ENCODE assay signal across 8 cellular contexts in the genomic region with DNA sequence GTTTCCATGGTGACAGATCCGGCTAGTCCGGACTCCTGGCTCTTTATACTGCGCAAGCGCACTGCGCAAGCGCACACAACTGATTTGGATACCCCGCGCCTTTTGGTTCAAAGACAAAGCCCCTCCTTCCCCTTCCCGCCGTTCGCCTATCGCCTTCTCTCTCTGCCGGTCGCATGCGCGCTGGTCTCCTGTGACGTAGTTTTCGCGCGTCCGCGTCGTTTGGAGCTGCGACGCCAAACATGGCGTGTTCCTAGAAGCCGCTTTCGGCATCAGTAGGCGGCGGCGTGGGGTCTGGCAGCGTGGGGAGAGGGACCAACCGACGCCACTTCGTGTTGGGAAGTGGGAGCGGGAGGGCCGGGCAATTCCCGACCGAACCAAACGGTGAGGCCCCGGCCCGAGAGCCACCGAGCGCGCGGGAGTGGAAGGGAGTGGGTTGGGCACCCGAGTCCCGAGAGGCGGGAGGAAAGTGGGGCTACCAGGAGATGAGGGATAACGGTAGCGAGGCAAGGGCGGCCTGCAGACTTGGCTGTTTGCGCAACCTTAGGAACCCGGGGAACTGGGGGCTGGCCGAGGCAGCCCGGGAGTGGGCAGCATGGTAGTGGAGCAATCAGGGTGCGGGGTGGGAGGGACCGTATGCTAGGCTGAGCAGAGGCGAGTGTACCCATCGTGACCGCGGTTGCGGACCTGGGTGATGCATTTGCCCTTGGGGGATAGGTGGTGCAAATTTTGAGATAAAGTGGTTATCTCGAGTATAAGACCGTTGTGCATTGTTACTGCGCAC. TPM values are rescaled to one million over a fixed set of nuclear protein-coding genes. Genes with fewer than 3 reads are reported as not detected.
DNase-seq lines count a peak whose midpoint lies in the region; ATAC-seq and TF ChIP-seq lines count a peak whose summit lies in the region.

IPO11 (plus strand) TSS at position 215 of the 781 bp plus-strand sequence. CDS start 24,517 bp downstream, outside the sequence.

- no peaks in the 10 kb centered on the region for H3K36me3 ChIP-seq in smooth muscle cell (ENCODE audit: low read depth)

- no peaks in the 10 kb centered on the region for H3K27me3 ChIP-seq in smooth muscle cell (ENCODE audit: low read depth)

- H3K27me3 Mint-ChIP-seq in activated B cell treated with CpG ODN at 0.5 μM for 24 hours, result no peaks in the 10 kb centered on the region

- H3K9me3 ChIP-seq in smooth muscle cell (replicated peaks; ENCODE audit: low read depth), result no peaks in the 10 kb centered on the region

- ATAC-seq in HG03196 (IDR thresholded peaks at IDR 0.05; ENCODE audit: unreplicated experiment), result peak; percentile 97
- ATAC-seq in activated B cell treated with CpG ODN at 0.5 μM for 24 hours (ENCODE audit: low read depth), result peak; percentile 94

- H3K4me3 ChIP-seq in smooth muscle cell, result peak within 1 kb of the TSS; percentile 89

- peak within 1 kb of the TSS; percentile 93 for H2AFZ ChIP-seq in smooth muscle cell (ENCODE audit: low read depth)

- H3F3A ChIP-seq in smooth muscle cell (ENCODE audit: low read depth), result no peaks in the 10 kb centered on the region

- peak within 1 kb of the TSS; percentile 96 for H3K4me2 ChIP-seq in smooth muscle cell

- CTCF ChIA-PET in activated B cell treated with CpG ODN at 0.5 μM for 24 hours (lab: Charles Lee), result no interaction called here

- TF ChIP-seq CTCF in activated B cell treated with CpG ODN at 0.5 μM for 24 hours (IDR thresholded peaks at IDR 0.05) (no peak), smooth muscle cell (IDR thresholded peaks at IDR 0.05; ENCODE audit: borderline replicate concordance, insufficient read depth, poor library complexity, severe bottlenecking) (no peak)

- H3K36me3 Mint-ChIP-seq in activated B cell treated with CpG ODN at 0.5 μM for 24 hours (ENCODE audit: low read depth), result peaks cover 7% of the 10 kb centered on the region

- H3K27ac ChIP-seq in caudate nucleus (ENCODE audit: low read depth, low read length) (peak within 1 kb of the TSS; percentile 28), smooth muscle cell (ENCODE audit: low read depth) (peak within 1 kb of the TSS; percentile 91)

- H3K9ac ChIP-seq in smooth muscle cell (ENCODE audit: low read depth), result peak within 1 kb of the TSS; percentile 94

- peaks cover 5% of the 10 kb centered on the region for H4K20me1 ChIP-seq in smooth muscle cell (ENCODE audit: low read depth)

- peak within 1 kb of the TSS; percentile 92 for H3K4me3 Mint-ChIP-seq in activated B cell treated with CpG ODN at 0.5 μM for 24 hours

- TF ChIP-seq POLR2A in GM18951 (IDR thresholded peaks at IDR 0.05; ENCODE audit: extremely low read depth, insufficient read depth, insufficient read length), result peak; percentile 75

- H3K9me3 Mint-ChIP-seq in activated B cell treated with CpG ODN at 0.5 μM for 24 hours, result no peaks in the 10 kb centered on the region

- in situ Hi-C loops in GM18951 (cut with MboI; ENCODE audit: low sequenced_read_pairs, unreplicated experiment), result no loop called here

- POLR2A ChIA-PET in activated B cell treated with CpG ODN at 0.5 μM for 24 hours (lab: Charles Lee), result interaction anchor here (1.2 to 3.7 kb wide), 3 partner anchors 10 to 1081 kb away, joined by 4 to 99 read pairs (median 10); partner anchors contain the start of genes DIMT1, KIF2A and ZSWIM6

- DNase-seq in AG08395 (ENCODE audit: low spot score), result peak; percentile 99
- DNase-seq in NCI-H345 (lab: John Stamatoyannopoulos, UW), result peak; percentile 98
- DNase-seq in activated B cell treated with CpG ODN at 0.5 μM for 24 hours, result peak; percentile 99
- peak; percentile 88 to 99 (median 97) for DNase-seq in caudate nucleus (lab: John Stamatoyannopoulos, UW)
- peak; percentile 98 for DNase-seq in iPS-NIHi7 (ENCODE audit: extremely low spot score)
- peak; percentile 88 for DNase-seq in smooth muscle cell (lab: John Stamatoyannopoulos, UW; ENCODE audit: unreplicated experiment)

- H3K4me1 Mint-ChIP-seq in activated B cell treated with CpG ODN at 0.5 μM for 24 hours, result peaks cover 20% of the 10 kb centered on the region

- intact Hi-C loops in activated B cell treated with CpG ODN at 0.5 μM for 24 hours (cut with micrococcal nuclease), result loop anchor here (1.0 to 2.0 kb wide), 6 partner anchors 8 to 1082 kb away; partner anchors contain the start of genes KIF2A and LRRC70

- peak within 1 kb of the TSS; percentile 87 for H3K27ac Mint-ChIP-seq in activated B cell treated with CpG ODN at 0.5 μM for 24 hours

- under 1% methylated on average over 49 of the region's 66 CpGs for WGBS in smooth muscle cell (ENCODE audit: low lambda C conversion rate)

- H3K79me2 ChIP-seq in smooth muscle cell (ENCODE audit: low read depth), result peaks cover 47% of the 10 kb centered on the region

- peaks cover 10% of the 10 kb centered on the region for H3K4me1 ChIP-seq in smooth muscle cell (ENCODE audit: low read depth)

RNA-seq across cellular contexts. Expression of gene IPO11, which starts in this region (rescaled TPM):
- total RNA-seq in activated B cell treated with CpG ODN at 0.5 μM for 24 hours (32.9 and 34.7 TPM in 2 replicates), smooth muscle cell (18.0 and 31.8 TPM in 2 replicates)
- polyA plus RNA-seq in smooth muscle cell, result 9.3 and 15.9 TPM in 2 replicates

Comparison
In these comparisons a context has a peak if more than half of its experiments do, and no peak if none do; other contexts are left out.
1. Peak in every context shown above with its lines: DNase-seq, ATAC-seq, H3K4me3 ChIP-seq and H3K27ac ChIP-seq.